Comparison of ENCODE assay signal across 28 cellular contexts in genomic region chr12:29448157-29448556, GRCh38. TPM values are rescaled to one million over a fixed set of nuclear protein-coding genes. Genes with fewer than 3 reads are reported as not detected.
"Had no signal": no experiment of that assay in that cellular context is flagged by ENCODE, and none has a peak within 500 bp of the region (broad histone marks: within the 10 kb centered on the region; RNA-seq: fewer than 3 reads in every experiment).

No MANE protein-coding gene starts in this region.

- H3K4me3 ChIP-seq: ovary, psoas muscle, right lobe of liver, sigmoid colon, stomach, thoracic aorta, thyroid gland, tibial nerve, upper lobe of left lung had no signal

- H3K36me3 ChIP-seq: ovary, right lobe of liver, sigmoid colon, stomach, thoracic aorta, thyroid gland, tibial nerve, upper lobe of left lung had no signal

- H3K36me3 Mint-ChIP-seq: naive thymus-derived CD8-positive, alpha-beta T cell; natural killer cell treated with Interleukin-12 subunit alpha and Interleukin-12 subunit beta and Interleukin-15 and Interleukin-18, amount 100 ng/mL, for 72 hours; stimulated activated effector memory CD8-positive, alpha-beta T cell treated with anti-CD3 and anti-CD28 coated beads, Interleukin-12 subunit alpha, Interleukin-12 subunit beta, amount 100 ng/mL, for 72 hours; stimulated activated naive B cell treated with anti-CD40 and anti-IgM and Interleukin-4, amounts not matched to agents 10 μg/mL and 1 μg/mL and 100 μg/mL, for 72 hours had no signal

- H3K4me1 Mint-ChIP-seq: naive thymus-derived CD8-positive, alpha-beta T cell; nephron progenitor cell; neural crest cell; stimulated activated effector memory CD8-positive, alpha-beta T cell treated with anti-CD3 and anti-CD28 coated beads, Interleukin-12 subunit alpha, Interleukin-12 subunit beta, amount 100 ng/mL, for 72 hours; stimulated activated naive B cell treated with anti-CD40 and anti-IgM and Interleukin-4, amounts not matched to agents 10 μg/mL and 1 μg/mL and 100 μg/mL, for 72 hours had no signal

- ATAC-seq: naive thymus-derived CD8-positive, alpha-beta T cell; natural killer cell treated with Interleukin-12 subunit alpha and Interleukin-12 subunit beta and Interleukin-15 and Interleukin-18, amount 100 ng/mL, for 72 hours; psoas muscle; right cardiac atrium; right lobe of liver; stimulated activated effector memory CD8-positive, alpha-beta T cell treated with anti-CD3 and anti-CD28 coated beads, Interleukin-12 subunit alpha, Interleukin-12 subunit beta, amount 100 ng/mL, for 72 hours had no signal

- H3K27me3 Mint-ChIP-seq: progenitor cell of endocrine pancreas had no signal

- H3K4me3 Mint-ChIP-seq: naive thymus-derived CD8-positive, alpha-beta T cell; natural killer cell treated with Interleukin-12 subunit alpha and Interleukin-12 subunit beta and Interleukin-15 and Interleukin-18, amount 100 ng/mL, for 72 hours; nephron progenitor cell; neural crest cell; stimulated activated effector memory CD8-positive, alpha-beta T cell treated with anti-CD3 and anti-CD28 coated beads, Interleukin-12 subunit alpha, Interleukin-12 subunit beta, amount 100 ng/mL, for 72 hours; stimulated activated naive B cell treated with anti-CD40 and anti-IgM and Interleukin-4, amounts not matched to agents 10 μg/mL and 1 μg/mL and 100 μg/mL, for 72 hours; stimulated activated naive CD8-positive, alpha-beta T cell treated with anti-CD3 and anti-CD28 coated beads, Interleukin-15, Interleukin-2, amounts not matched to agents 100 ng/mL and 50 ng/mL, for 24 hours had no signal

- H3K9me3 Mint-ChIP-seq: natural killer cell treated with Interleukin-12 subunit alpha and Interleukin-12 subunit beta and Interleukin-15 and Interleukin-18, amount 100 ng/mL, for 72 hours; nephron progenitor cell; neural crest cell; stimulated activated effector memory CD8-positive, alpha-beta T cell treated with anti-CD3 and anti-CD28 coated beads, Interleukin-12 subunit alpha, Interleukin-12 subunit beta, amount 100 ng/mL, for 72 hours; stimulated activated naive CD8-positive, alpha-beta T cell treated with anti-CD3 and anti-CD28 coated beads, Interleukin-15, Interleukin-2, amounts not matched to agents 100 ng/mL and 50 ng/mL, for 24 hours had no signal

- H3K4me1 ChIP-seq: parathyroid adenoma, psoas muscle, sigmoid colon, stomach, thyroid gland, tibial nerve, upper lobe of left lung had no signal

- DNase-seq: naive thymus-derived CD8-positive, alpha-beta T cell; nephron progenitor cell; occipital lobe; ovary; psoas muscle; right cardiac atrium; right lobe of liver; sigmoid colon; small intestine; stimulated activated CD4-positive, alpha-beta T cell treated with anti-CD3 and anti-CD28 coated beads, Interleukin-15, amount 100 ng/mL, for 24 hours; stimulated activated CD4-positive, alpha-beta T cell treated with anti-CD3 and anti-CD28 coated beads, Interleukin-2, amount 100 ng/mL, for 24 hours; stimulated activated CD4-positive, alpha-beta T cell treated with anti-CD3 and anti-CD28 coated beads, Interleukin-2, amount 100 ng/mL, for 48 hours; stimulated activated CD4-positive, alpha-beta T cell treated with anti-CD3 and anti-CD28 coated beads, Interleukin-4, amount 100 ng/mL, for 24 hours; stimulated activated naive B cell treated with anti-CD40 and anti-IgM and Interleukin-4, amounts not matched to agents 10 μg/mL and 1 μg/mL and 100 μg/mL, for 72 hours; stimulated activated naive CD4-positive, alpha-beta T cell treated with Interleukin-2 at 50 U/mL for 16 hours; stomach; thyroid gland; trophoblast cell; upper lobe of left lung had no signal

- H3K9me3 ChIP-seq: ovary, psoas muscle, right lobe of liver, sigmoid colon, stomach, thoracic aorta, thyroid gland, tibial nerve, upper lobe of left lung had no signal

- H3K27ac Mint-ChIP-seq: naive thymus-derived CD8-positive, alpha-beta T cell; natural killer cell treated with Interleukin-12 subunit alpha and Interleukin-12 subunit beta and Interleukin-15 and Interleukin-18, amount 100 ng/mL, for 72 hours; nephron progenitor cell; progenitor cell of endocrine pancreas; stimulated activated effector memory CD8-positive, alpha-beta T cell treated with anti-CD3 and anti-CD28 coated beads, Interleukin-12 subunit alpha, Interleukin-12 subunit beta, amount 100 ng/mL, for 72 hours; stimulated activated naive B cell treated with anti-CD40 and anti-IgM and Interleukin-4, amounts not matched to agents 10 μg/mL and 1 μg/mL and 100 μg/mL, for 72 hours; stimulated activated naive CD8-positive, alpha-beta T cell treated with anti-CD3 and anti-CD28 coated beads, Interleukin-15, Interleukin-2, amounts not matched to agents 100 ng/mL and 50 ng/mL, for 24 hours had no signal

- H3K27me3 ChIP-seq: ovary, right lobe of liver, sigmoid colon, stomach, thyroid gland, tibial nerve, upper lobe of left lung had no signal

- H3K27ac ChIP-seq: ovary, parathyroid adenoma, psoas muscle, right lobe of liver, sigmoid colon, stomach, thoracic aorta, thyroid gland, tibial nerve, upper lobe of left lung had no signal

RNA-seq across cellular contexts. Expression of gene OVCH1, which starts 49.3 kb away (rescaled TPM):
- total RNA-seq: naive thymus-derived CD8-positive, alpha-beta T cell; natural killer cell treated with Interleukin-12 subunit alpha and Interleukin-12 subunit beta and Interleukin-15 and Interleukin-18, amount 100 ng/mL, for 72 hours; renal cortical epithelial cell had no signal
